In the genomic region with DNA sequence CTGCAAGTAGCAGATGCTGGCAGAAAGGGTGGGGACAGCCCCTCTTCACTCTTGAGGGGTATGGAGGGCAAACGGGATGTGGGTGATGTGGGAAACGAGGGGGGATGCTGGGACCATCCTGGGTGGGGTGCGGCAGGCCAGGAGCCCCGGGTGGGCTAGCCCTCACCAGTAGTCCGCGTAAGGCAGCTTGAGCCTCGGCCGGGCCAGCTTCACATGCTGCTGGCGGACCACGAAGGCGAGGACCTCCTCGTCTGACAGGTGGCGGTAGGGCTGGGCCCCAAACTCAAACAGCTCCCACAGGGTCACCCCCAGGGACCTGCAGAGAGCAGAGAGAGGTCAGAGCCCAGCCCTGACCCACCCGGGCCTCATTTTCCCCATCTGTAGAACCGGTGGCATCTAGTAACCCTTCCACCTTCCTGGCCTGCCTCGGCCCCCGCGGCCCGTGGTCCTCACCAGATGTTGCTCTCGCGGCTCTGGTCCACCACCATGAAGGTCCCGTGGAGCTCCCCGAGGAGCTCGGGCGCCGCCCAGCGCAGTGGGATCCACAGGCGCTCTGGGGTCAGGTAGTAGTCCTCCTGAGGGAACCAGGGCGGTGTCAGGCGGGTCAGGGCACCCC, we compare ENCODE assay signal across 1 cellular context.
TF ChIP-seq lines count a peak whose summit lies in the region.

No MANE protein-coding gene starts in this region.

TF ChIP-seq in GM23338, 12 proteins besides CTCF, POLR2A, EP300 and RAD21 (continued from another document):
- TF ChIP-seq, protein P1, sequence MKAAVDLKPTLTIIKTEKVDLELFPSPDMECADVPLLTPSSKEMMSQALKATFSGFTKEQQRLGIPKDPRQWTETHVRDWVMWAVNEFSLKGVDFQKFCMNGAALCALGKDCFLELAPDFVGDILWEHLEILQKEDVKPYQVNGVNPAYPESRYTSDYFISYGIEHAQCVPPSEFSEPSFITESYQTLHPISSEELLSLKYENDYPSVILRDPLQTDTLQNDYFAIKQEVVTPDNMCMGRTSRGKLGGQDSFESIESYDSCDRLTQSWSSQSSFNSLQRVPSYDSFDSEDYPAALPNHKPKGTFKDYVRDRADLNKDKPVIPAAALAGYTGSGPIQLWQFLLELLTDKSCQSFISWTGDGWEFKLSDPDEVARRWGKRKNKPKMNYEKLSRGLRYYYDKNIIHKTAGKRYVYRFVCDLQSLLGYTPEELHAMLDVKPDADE (IDR thresholded peaks at IDR 0.05), result no peak
- TF ChIP-seq NANOG (IDR thresholded peaks at IDR 0.05; ENCODE audit: borderline replicate concordance), result no peak
- no peak for TF ChIP-seq EZH2phosphoT487 (IDR thresholded peaks at IDR 0.05; ENCODE audit: unreplicated experiment)
- TF ChIP-seq EZH2 (IDR thresholded peaks at IDR 0.05; ENCODE audit: low read depth, unreplicated experiment), result no peak
- TF ChIP-seq STAT1 (IDR thresholded peaks at IDR 0.05; ENCODE audit: unreplicated experiment), result no peak
- TF ChIP-seq ZNF331 (CRISPR knock-in tag; IDR thresholded peaks at IDR 0.05; ENCODE audit: low read depth), result no peak
- TF ChIP-seq, protein P2, sequence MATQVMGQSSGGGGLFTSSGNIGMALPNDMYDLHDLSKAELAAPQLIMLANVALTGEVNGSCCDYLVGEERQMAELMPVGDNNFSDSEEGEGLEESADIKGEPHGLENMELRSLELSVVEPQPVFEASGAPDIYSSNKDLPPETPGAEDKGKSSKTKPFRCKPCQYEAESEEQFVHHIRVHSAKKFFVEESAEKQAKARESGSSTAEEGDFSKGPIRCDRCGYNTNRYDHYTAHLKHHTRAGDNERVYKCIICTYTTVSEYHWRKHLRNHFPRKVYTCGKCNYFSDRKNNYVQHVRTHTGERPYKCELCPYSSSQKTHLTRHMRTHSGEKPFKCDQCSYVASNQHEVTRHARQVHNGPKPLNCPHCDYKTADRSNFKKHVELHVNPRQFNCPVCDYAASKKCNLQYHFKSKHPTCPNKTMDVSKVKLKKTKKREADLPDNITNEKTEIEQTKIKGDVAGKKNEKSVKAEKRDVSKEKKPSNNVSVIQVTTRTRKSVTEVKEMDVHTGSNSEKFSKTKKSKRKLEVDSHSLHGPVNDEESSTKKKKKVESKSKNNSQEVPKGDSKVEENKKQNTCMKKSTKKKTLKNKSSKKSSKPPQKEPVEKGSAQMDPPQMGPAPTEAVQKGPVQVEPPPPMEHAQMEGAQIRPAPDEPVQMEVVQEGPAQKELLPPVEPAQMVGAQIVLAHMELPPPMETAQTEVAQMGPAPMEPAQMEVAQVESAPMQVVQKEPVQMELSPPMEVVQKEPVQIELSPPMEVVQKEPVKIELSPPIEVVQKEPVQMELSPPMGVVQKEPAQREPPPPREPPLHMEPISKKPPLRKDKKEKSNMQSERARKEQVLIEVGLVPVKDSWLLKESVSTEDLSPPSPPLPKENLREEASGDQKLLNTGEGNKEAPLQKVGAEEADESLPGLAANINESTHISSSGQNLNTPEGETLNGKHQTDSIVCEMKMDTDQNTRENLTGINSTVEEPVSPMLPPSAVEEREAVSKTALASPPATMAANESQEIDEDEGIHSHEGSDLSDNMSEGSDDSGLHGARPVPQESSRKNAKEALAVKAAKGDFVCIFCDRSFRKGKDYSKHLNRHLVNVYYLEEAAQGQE (IDR thresholded peaks at IDR 0.05; ENCODE audit: unreplicated experiment), result no peak
- no peak for TF ChIP-seq JUNB (IDR thresholded peaks at IDR 0.05; ENCODE audit: unreplicated experiment)
- TF ChIP-seq, protein P3, sequence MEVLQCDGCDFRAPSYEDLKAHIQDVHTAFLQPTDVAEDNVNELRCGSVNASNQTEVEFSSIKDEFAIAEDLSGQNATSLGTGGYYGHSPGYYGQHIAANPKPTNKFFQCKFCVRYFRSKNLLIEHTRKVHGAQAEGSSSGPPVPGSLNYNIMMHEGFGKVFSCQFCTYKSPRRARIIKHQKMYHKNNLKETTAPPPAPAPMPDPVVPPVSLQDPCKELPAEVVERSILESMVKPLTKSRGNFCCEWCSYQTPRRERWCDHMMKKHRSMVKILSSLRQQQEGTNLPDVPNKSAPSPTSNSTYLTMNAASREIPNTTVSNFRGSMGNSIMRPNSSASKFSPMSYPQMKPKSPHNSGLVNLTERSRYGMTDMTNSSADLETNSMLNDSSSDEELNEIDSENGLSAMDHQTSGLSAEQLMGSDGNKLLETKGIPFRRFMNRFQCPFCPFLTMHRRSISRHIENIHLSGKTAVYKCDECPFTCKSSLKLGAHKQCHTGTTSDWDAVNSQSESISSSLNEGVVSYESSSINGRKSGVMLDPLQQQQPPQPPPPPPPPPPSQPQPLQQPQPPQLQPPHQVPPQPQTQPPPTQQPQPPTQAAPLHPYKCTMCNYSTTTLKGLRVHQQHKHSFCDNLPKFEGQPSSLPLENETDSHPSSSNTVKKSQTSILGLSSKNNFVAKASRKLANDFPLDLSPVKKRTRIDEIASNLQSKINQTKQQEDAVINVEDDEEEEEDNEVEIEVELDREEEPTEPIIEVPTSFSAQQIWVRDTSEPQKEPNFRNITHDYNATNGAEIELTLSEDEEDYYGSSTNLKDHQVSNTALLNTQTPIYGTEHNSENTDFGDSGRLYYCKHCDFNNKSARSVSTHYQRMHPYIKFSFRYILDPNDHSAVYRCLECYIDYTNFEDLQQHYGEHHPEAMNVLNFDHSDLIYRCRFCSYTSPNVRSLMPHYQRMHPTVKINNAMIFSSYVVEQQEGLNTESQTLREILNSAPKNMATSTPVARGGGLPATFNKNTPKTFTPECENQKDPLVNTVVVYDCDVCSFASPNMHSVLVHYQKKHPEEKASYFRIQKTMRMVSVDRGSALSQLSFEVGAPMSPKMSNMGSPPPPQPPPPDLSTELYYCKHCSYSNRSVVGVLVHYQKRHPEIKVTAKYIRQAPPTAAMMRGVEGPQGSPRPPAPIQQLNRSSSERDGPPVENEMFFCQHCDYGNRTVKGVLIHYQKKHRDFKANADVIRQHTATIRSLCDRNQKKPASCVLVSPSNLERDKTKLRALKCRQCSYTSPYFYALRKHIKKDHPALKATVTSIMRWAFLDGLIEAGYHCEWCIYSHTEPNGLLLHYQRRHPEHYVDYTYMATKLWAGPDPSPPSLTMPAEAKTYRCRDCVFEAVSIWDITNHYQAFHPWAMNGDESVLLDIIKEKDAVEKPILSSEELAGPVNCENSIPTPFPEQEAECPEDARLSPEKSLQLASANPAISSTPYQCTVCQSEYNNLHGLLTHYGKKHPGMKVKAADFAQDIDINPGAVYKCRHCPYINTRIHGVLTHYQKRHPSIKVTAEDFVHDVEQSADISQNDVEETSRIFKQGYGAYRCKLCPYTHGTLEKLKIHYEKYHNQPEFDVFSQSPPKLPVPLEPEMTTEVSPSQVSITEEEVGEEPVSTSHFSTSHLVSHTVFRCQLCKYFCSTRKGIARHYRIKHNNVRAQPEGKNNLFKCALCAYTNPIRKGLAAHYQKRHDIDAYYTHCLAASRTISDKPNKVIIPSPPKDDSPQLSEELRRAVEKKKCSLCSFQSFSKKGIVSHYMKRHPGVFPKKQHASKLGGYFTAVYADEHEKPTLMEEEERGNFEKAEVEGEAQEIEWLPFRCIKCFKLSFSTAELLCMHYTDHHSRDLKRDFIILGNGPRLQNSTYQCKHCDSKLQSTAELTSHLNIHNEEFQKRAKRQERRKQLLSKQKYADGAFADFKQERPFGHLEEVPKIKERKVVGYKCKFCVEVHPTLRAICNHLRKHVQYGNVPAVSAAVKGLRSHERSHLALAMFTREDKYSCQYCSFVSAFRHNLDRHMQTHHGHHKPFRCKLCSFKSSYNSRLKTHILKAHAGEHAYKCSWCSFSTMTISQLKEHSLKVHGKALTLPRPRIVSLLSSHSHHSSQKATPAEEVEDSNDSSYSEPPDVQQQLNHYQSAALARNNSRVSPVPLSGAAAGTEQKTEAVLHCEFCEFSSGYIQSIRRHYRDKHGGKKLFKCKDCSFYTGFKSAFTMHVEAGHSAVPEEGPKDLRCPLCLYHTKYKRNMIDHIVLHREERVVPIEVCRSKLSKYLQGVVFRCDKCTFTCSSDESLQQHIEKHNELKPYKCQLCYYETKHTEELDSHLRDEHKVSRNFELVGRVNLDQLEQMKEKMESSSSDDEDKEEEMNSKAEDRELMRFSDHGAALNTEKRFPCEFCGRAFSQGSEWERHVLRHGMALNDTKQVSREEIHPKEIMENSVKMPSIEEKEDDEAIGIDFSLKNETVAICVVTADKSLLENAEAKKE (CRISPR knock-in tag; IDR thresholded peaks at IDR 0.05), result no peak
- no peak for TF ChIP-seq CREB1 (CRISPR knock-in tag; IDR thresholded peaks at IDR 0.05; ENCODE audit: low read depth)
TF ChIP-seq in GM23338: peak in this region for 0.
